Comparison of ENCODE assay signal across 1 cellular context in genomic region chr17:7060165-7060890, GRCh38.
TF ChIP-seq lines count a peak whose summit lies in the region.

No MANE protein-coding gene starts in this region.

TF ChIP-seq in K562, 482 proteins besides CTCF, POLR2A, EP300 and RAD21 (continues in another document):
- TF ChIP-seq SP2 (IDR thresholded peaks at IDR 0.05; ENCODE audit: extremely low read depth, low read depth, low read length, poor library complexity, severe bottlenecking): no peak
- TF ChIP-seq ZBTB9 (CRISPR knock-in tag; IDR thresholded peaks at IDR 0.05): no peak
- no peak for TF ChIP-seq RNF2 (IDR thresholded peaks at IDR 0.05)
- TF ChIP-seq JUN (IDR thresholded peaks at IDR 0.05; ENCODE audit: borderline replicate concordance, low read depth, low read length): 0 out of 2 replicates have a peak, but pooled peaks have one; percentile 27
- no peak for TF ChIP-seq JUN (CRISPR knock-in tag; IDR thresholded peaks at IDR 0.05; ENCODE audit: borderline replicate concordance)
- TF ChIP-seq NCOR1 (IDR thresholded peaks at IDR 0.05): peak; percentile 12; the same call in 1 of the 2 replicates
- TF ChIP-seq ZNF639 (CRISPR knock-in tag; conservative IDR thresholded peaks at IDR 0.05 in 1 of 2, IDR thresholded peaks at IDR 0.05 in 1 of 2): 0 out of 4 replicates have a peak, but pooled peaks of 1 of the 2 experiments have one; percentile 37
- no peak for TF ChIP-seq ZBTB34 (CRISPR knock-in tag; IDR thresholded peaks at IDR 0.05)
- TF ChIP-seq ASH1L (IDR thresholded peaks at IDR 0.05; ENCODE audit: borderline replicate concordance, low read depth, partially characterized antibody): no peak
- TF ChIP-seq ZBTB40 (IDR thresholded peaks at IDR 0.05): no peak
- TF ChIP-seq ZBTB40 (CRISPR knock-in tag; IDR thresholded peaks at IDR 0.05): no peak
- TF ChIP-seq ESRRA (IDR thresholded peaks at IDR 0.05; ENCODE audit: borderline replicate concordance, low read depth): no peak
- TF ChIP-seq RBM22 (IDR thresholded peaks at IDR 0.05; ENCODE audit: low read depth, low read length, poor library complexity, severe bottlenecking): no peak
- TF ChIP-seq TRIM25 (IDR thresholded peaks at IDR 0.05; ENCODE audit: borderline replicate concordance): no peak
- no peak for TF ChIP-seq ZMIZ1 (IDR thresholded peaks at IDR 0.05; ENCODE audit: low read depth in 2 of 2, low read length in 2 of 2)
- TF ChIP-seq ZFP91 (CRISPR knock-in tag; IDR thresholded peaks at IDR 0.05): no peak
- no peak for TF ChIP-seq NKRF (IDR thresholded peaks at IDR 0.05; ENCODE audit: borderline replicate concordance)
- TF ChIP-seq HEY1 (CRISPR knock-in tag; IDR thresholded peaks at IDR 0.05; ENCODE audit: borderline replicate concordance): no peak
- TF ChIP-seq TEAD1 (CRISPR knock-in tag; IDR thresholded peaks at IDR 0.05): no peak
- peak; percentile 93 for TF ChIP-seq FOSL1 (tag; conservative IDR thresholded peaks at IDR 0.05)
- no peak for TF ChIP-seq ZNF354B (CRISPR knock-in tag; IDR thresholded peaks at IDR 0.05)
- peak; percentile 36; the same call in 1 of the 2 replicates for TF ChIP-seq GABPA (tag; conservative IDR thresholded peaks at IDR 0.05; ENCODE audit: low read depth)
- 0 out of 2 replicates have a peak, but pooled peaks have one; percentile 20 for TF ChIP-seq HDAC2 (IDR thresholded peaks at IDR 0.05)
- TF ChIP-seq ZEB2 (IDR thresholded peaks at IDR 0.05): 0 out of 2 replicates have a peak, but pooled peaks have one; percentile 58
- no peak for TF ChIP-seq KAT7 (CRISPR knock-in tag; IDR thresholded peaks at IDR 0.05; ENCODE audit: borderline replicate concordance)
- no peak for TF ChIP-seq ARHGAP35 (IDR thresholded peaks at IDR 0.05; ENCODE audit: partially characterized antibody)
- no peak for TF ChIP-seq ZNF764 (CRISPR knock-in tag; IDR thresholded peaks at IDR 0.05; ENCODE audit: low read depth)
- TF ChIP-seq CREBBP (IDR thresholded peaks at IDR 0.05; ENCODE audit: low read depth, low read length): no peak
- TF ChIP-seq MYC (IDR thresholded peaks at IDR 0.05; ENCODE audit: low read depth, low read length): no peak
- TF ChIP-seq MYC (CRISPR knock-in tag; IDR thresholded peaks at IDR 0.05; ENCODE audit: borderline replicate concordance, low read depth): no peak
- TF ChIP-seq PCBP1 (IDR thresholded peaks at IDR 0.05; ENCODE audit: low read depth, low read length, poor library complexity, severe bottlenecking): no peak
- TF ChIP-seq PHF8 (IDR thresholded peaks at IDR 0.05; ENCODE audit: borderline replicate concordance, low read length): no peak
- no peak for TF ChIP-seq ZNF224 (CRISPR knock-in tag; IDR thresholded peaks at IDR 0.05)
- TF ChIP-seq ZC3H11A (IDR thresholded peaks at IDR 0.05; ENCODE audit: low read depth, low read length): no peak
